8 cellular contexts compared by ENCODE assay signal in genomic region chr10:69337312-69338132, GRCh38. TPM values are rescaled to one million over a fixed set of nuclear protein-coding genes. Genes with fewer than 3 reads are reported as not detected.
DNase-seq lines count a peak whose midpoint lies in the region; ATAC-seq and TF ChIP-seq lines count a peak whose summit lies in the region.

No MANE protein-coding gene starts in this region.

- H3K4me3 ChIP-seq in right atrium auricular region = no peak overlapping the region
- no peak overlapping the region for H3K4me3 ChIP-seq in skeletal muscle cell (ENCODE audit: low read depth, low read length)

- POLR2A ChIA-PET in activated CD4-positive, alpha-beta memory T cell treated with anti-CD3 and anti-CD28 coated beads for 36 hours (lab: Charles Lee) = interaction anchor here (1.6 kb wide), 1 partner anchor 19 kb away, joined by 6 read pairs; no protein-coding TSS in a partner anchor

- H3K27me3 ChIP-seq in right atrium auricular region = no peaks in the 10 kb centered on the region

- peak; percentile 91 for DNase-seq in HS-5 (ENCODE audit: low read depth)
- peak; percentile 83 for DNase-seq in right atrium auricular region (ENCODE audit: low spot score)
- peak; percentile 76 for DNase-seq in skeletal muscle cell (ENCODE audit: low read depth)
- no peak for DNase-seq in germinal center (ENCODE audit: low spot score)
- DNase-seq in activated CD4-positive, alpha-beta memory T cell treated with anti-CD3 and anti-CD28 coated beads for 36 hours = no peak

- H3K9me3 ChIP-seq in right atrium auricular region = no peaks in the 10 kb centered on the region

- H3K36me3 ChIP-seq in right atrium auricular region = no peaks in the 10 kb centered on the region

- ATAC-seq in HG02938 (IDR thresholded peaks at IDR 0.05; ENCODE audit: unreplicated experiment) = no peak

- H3K27ac ChIP-seq in 22Rv1 (0 out of 2 replicates have a peak overlapping the region, but pooled peaks have one; percentile 13), VCaP (peak overlapping the region; percentile 7; the same call in 1 of the 2 replicates), right atrium auricular region (peak overlapping the region; percentile 61 to 76)

- H3K4me3 Mint-ChIP-seq in activated CD4-positive, alpha-beta memory T cell treated with anti-CD3 and anti-CD28 coated beads for 36 hours = no peak overlapping the region

- CTCF ChIA-PET in activated CD4-positive, alpha-beta memory T cell treated with anti-CD3 and anti-CD28 coated beads for 36 hours (lab: Charles Lee) = no interaction called here

- H3K27me3 Mint-ChIP-seq in activated CD4-positive, alpha-beta memory T cell treated with anti-CD3 and anti-CD28 coated beads for 36 hours = no peaks in the 10 kb centered on the region

- H3K27ac Mint-ChIP-seq in activated CD4-positive, alpha-beta memory T cell treated with anti-CD3 and anti-CD28 coated beads for 36 hours = no peak overlapping the region

- H3K36me3 Mint-ChIP-seq in activated CD4-positive, alpha-beta memory T cell treated with anti-CD3 and anti-CD28 coated beads for 36 hours = peaks cover 1% of the 10 kb centered on the region

- intact Hi-C loops in activated CD4-positive, alpha-beta memory T cell treated with anti-CD3 and anti-CD28 coated beads for 36 hours (cut with micrococcal nuclease) = no loop called here

- H3K4me1 ChIP-seq in right atrium auricular region = peaks cover 0 to 96% of the 10 kb centered on the region in 2 donors

- no peak for TF ChIP-seq CTCF in 22Rv1 (IDR thresholded peaks at IDR 0.05)
- TF ChIP-seq CTCF in VCaP (conservative IDR thresholded peaks at IDR 0.05) = no peak
- TF ChIP-seq CTCF in right atrium auricular region (IDR thresholded peaks at IDR 0.05) = no peak

- peaks cover 65% of the 10 kb centered on the region for H3K4me1 Mint-ChIP-seq in activated CD4-positive, alpha-beta memory T cell treated with anti-CD3 and anti-CD28 coated beads for 36 hours (ENCODE audit: low read depth)

- no peaks in the 10 kb centered on the region for H3K9me3 Mint-ChIP-seq in activated CD4-positive, alpha-beta memory T cell treated with anti-CD3 and anti-CD28 coated beads for 36 hours

RNA-seq across cellular contexts. Expression of gene HK1, which starts 59.2 kb away (rescaled TPM):
- 100 to 1,000 TPM; 186 to 228 TPM for total RNA-seq in right atrium auricular region
- total RNA-seq in activated CD4-positive, alpha-beta memory T cell treated with anti-CD3 and anti-CD28 coated beads for 36 hours = 100 to 1,000 TPM; 213 to 220 TPM

Comparison
In these comparisons a context has a peak if more than half of its experiments do, and no peak if none do; other contexts are left out.
1. H3K27ac ChIP-seq: peak in every context shown above with its lines; median percentile 68 in right atrium auricular region; 13 in 22Rv1; 7 in VCaP.
2. DNase-seq: peak in HS-5 (single experiment), right atrium auricular region (single experiment) and skeletal muscle cell (single experiment); none in germinal center (single experiment) and activated CD4-positive, alpha-beta memory T cell treated with anti-CD3 and anti-CD28 coated beads for 36 hours (single experiment).